Comparison of ENCODE assay signal across 27 cellular contexts in genomic region chr5:177421046-177421798, GRCh38. TPM values are rescaled to one million over a fixed set of nuclear protein-coding genes. Genes with fewer than 3 reads are reported as not detected.
"Had no signal": no experiment of that assay in that cellular context is flagged by ENCODE, and none has a peak within 500 bp of the region (broad histone marks: within the 10 kb centered on the region; RNA-seq: fewer than 3 reads in every experiment).

No MANE protein-coding gene starts in this region.

- DNase-seq: activated CD4-positive, alpha-beta T cell treated with anti-CD3 and anti-CD28 coated beads, Interleukin-2, amount 10 ng/mL, durations not matched to agents 7 days and 5 days; activated gamma-delta T cell treated with Interleukin-2 at 50 U/mL for 16 hours; activated T-cell treated with anti-CD3 and anti-CD28 coated beads, Interleukin-2, amount 50 U/mL, for 1 hour; adrenal gland; central memory CD4-positive, alpha-beta T cell; dermis blood vessel endothelial cell; effector CD8-positive, alpha-beta T cell; heart right ventricle; kidney; lower lobe of right lung; natural killer cell; stimulated activated CD4-positive, alpha-beta T cell treated with anti-CD3 and anti-CD28 coated beads, Interleukin-12 subunit alpha, Interleukin-12 subunit beta, amount 100 ng/mL, for 4 hours; stimulated activated CD4-positive, alpha-beta T cell treated with anti-CD3 and anti-CD28 coated beads, Interleukin-4, amount 100 ng/mL, for 4 hours; substantia nigra; thyroid gland had no signal

- H2AFZ ChIP-seq: parathyroid adenoma had no signal

- H3K27ac Mint-ChIP-seq: activated CD4-positive, alpha-beta T cell treated with anti-CD3 and anti-CD28 coated beads, Interleukin-2, amount 10 ng/mL, durations not matched to agents 7 days and 5 days; activated naive CD8-positive, alpha-beta T cell; natural killer cell; stimulated activated naive CD8-positive, alpha-beta T cell treated with anti-CD3 and anti-CD28 coated beads, Interleukin-15, Interleukin-2, amounts not matched to agents 100 ng/mL and 50 ng/mL, for 24 hours had no signal

- ATAC-seq: heart right ventricle, left lobe of liver, lower lobe of right lung, natural killer cell, right cardiac atrium had no signal

- H3K79me2 ChIP-seq: parathyroid adenoma had no signal

- H3K4me3 Mint-ChIP-seq: activated CD4-positive, alpha-beta T cell treated with anti-CD3 and anti-CD28 coated beads, Interleukin-2, amount 10 ng/mL, durations not matched to agents 7 days and 5 days; activated naive CD8-positive, alpha-beta T cell; natural killer cell; stimulated activated naive CD8-positive, alpha-beta T cell treated with anti-CD3 and anti-CD28 coated beads, Interleukin-15, Interleukin-2, amounts not matched to agents 100 ng/mL and 50 ng/mL, for 24 hours had no signal

- H3K27ac ChIP-seq: adrenal gland, esophagus muscularis mucosa, heart right ventricle, lower lobe of right lung, parathyroid adenoma, thyroid gland had no signal

- H3K9me3 Mint-ChIP-seq: natural killer cell; stimulated activated naive CD8-positive, alpha-beta T cell treated with anti-CD3 and anti-CD28 coated beads, Interleukin-15, Interleukin-2, amounts not matched to agents 100 ng/mL and 50 ng/mL, for 24 hours had no signal

- H3K4me3 ChIP-seq: adrenal gland, esophagus muscularis mucosa, heart right ventricle, lower lobe of right lung, thyroid gland had no signal

- H3K27me3 Mint-ChIP-seq: activated CD4-positive, alpha-beta T cell treated with anti-CD3 and anti-CD28 coated beads, Interleukin-2, amount 10 ng/mL, durations not matched to agents 7 days and 5 days; activated naive CD8-positive, alpha-beta T cell; stimulated activated naive CD8-positive, alpha-beta T cell treated with anti-CD3 and anti-CD28 coated beads, Interleukin-15, Interleukin-2, amounts not matched to agents 100 ng/mL and 50 ng/mL, for 24 hours had no signal

- H3K9me3 ChIP-seq: adrenal gland, esophagus muscularis mucosa, heart right ventricle, lower lobe of right lung, thyroid gland had no signal

- H3K36me3 ChIP-seq: adrenal gland, esophagus muscularis mucosa, heart right ventricle, lower lobe of right lung, thyroid gland had no signal

- H3K4me1 ChIP-seq: thyroid gland had no signal

- H3K9ac ChIP-seq: parathyroid adenoma had no signal

- H3K36me3 Mint-ChIP-seq: activated naive CD8-positive, alpha-beta T cell; natural killer cell had no signal

- H3K27me3 ChIP-seq: adrenal gland, esophagus muscularis mucosa, heart right ventricle, thyroid gland had no signal

RNA-seq across cellular contexts. Expression of gene F12, which starts 11.9 kb away (rescaled TPM):
- total RNA-seq: mesenteric fat pad, skeletal muscle tissue had no signal

RNA-seq across cellular contexts. Expression of gene PFN3, which starts 20.8 kb away (rescaled TPM):
- total RNA-seq: activated CD4-positive, alpha-beta T cell treated with anti-CD3 and anti-CD28 coated beads, Interleukin-2, amount 10 ng/mL, durations not matched to agents 7 days and 5 days; adrenal gland; astrocyte; dermis blood vessel endothelial cell; esophagus muscularis mucosa; heart right ventricle; kidney; left lobe of liver; lower lobe of right lung; mesenteric fat pad; natural killer cell; pulmonary artery endothelial cell; right cardiac atrium; skeletal muscle tissue; T-helper 2 cell treated with Interferon-gamma antibody and Interleukin-4, amounts not matched to agents 100 ng/mL and 5 ng/mL, for 36 hours; thyroid gland; ureter had no signal
- polyA plus RNA-seq: adrenal gland, heart right ventricle, right cardiac atrium had no signal

RNA-seq across cellular contexts. Expression of gene SLC34A1, which starts 37.0 kb away (rescaled TPM):
- total RNA-seq: adrenal gland, astrocyte, dermis blood vessel endothelial cell, esophagus muscularis mucosa, lower lobe of right lung, mesenteric fat pad, pulmonary artery endothelial cell, right cardiac atrium, skeletal muscle tissue, thyroid gland, ureter had no signal
- polyA plus RNA-seq: adrenal gland, heart right ventricle, right cardiac atrium had no signal
